Comparison of ENCODE assay signal across 9 cellular contexts in genomic region chr4:144611850-144612249, GRCh38. TPM values are rescaled to one million over a fixed set of nuclear protein-coding genes. Genes with fewer than 3 reads are reported as not detected.
A peak's percentile ranks its signal among the peaks of the same experiment; 100 is the strongest.
DNase-seq lines count a peak whose midpoint lies in the region; ATAC-seq and TF ChIP-seq lines count a peak whose summit lies in the region.
"Had no signal": no experiment of that assay in that cellular context is flagged by ENCODE, and none has a peak within 500 bp of the region (broad histone marks: within the 10 kb centered on the region; RNA-seq: fewer than 3 reads in every experiment).

No MANE protein-coding gene starts in this region.

- no peaks in the 10 kb centered on the region for H3K36me3 ChIP-seq in thyroid gland

- TF ChIP-seq CTCF in thyroid gland (IDR thresholded peaks at IDR 0.05) = no peak
- no peak for TF ChIP-seq CTCF in omental fat pad (IDR thresholded peaks at IDR 0.05)

- intact Hi-C loops in thyroid gland (cut with DNase I) = no loop called here

- peak; percentile 69 for ATAC-seq in GM19023 (IDR thresholded peaks at IDR 0.05; ENCODE audit: unreplicated experiment)
- no peak for ATAC-seq in omental fat pad (ENCODE audit: low FRiP score)
- ATAC-seq: activated CD4-positive, CD25-positive, alpha-beta regulatory T cell treated with anti-CD3 and anti-CD28 coated beads, Interleukin-2, amount 50 U/mL, for 24 hours had no signal

- no peak overlapping the region for H3K27ac ChIP-seq in thyroid gland

- H3K4me1 ChIP-seq in thyroid gland = no peaks in the 10 kb centered on the region

- no peak for TF ChIP-seq POLR2A in thyroid gland (IDR thresholded peaks at IDR 0.05)

- no peaks in the 10 kb centered on the region for H3K9me3 ChIP-seq in thyroid gland

- no peak overlapping the region for H3K4me3 ChIP-seq in thyroid gland (replicated peaks in 1 of 3)

- DNase-seq in AG20443 (ENCODE audit: low spot score) (peak; percentile 9), M059J (ENCODE audit: low read depth) (peak; percentile 12), globus pallidus (ENCODE audit: low spot score) (peak; percentile 64), thyroid gland (no peak), activated gamma-delta T cell (lab: John Stamatoyannopoulos, UW) (no peak), omental fat pad (ENCODE audit: low spot score) (no peak)
- no peak for DNase-seq in activated CD8-positive, alpha-beta memory T cell treated with anti-CD3 and anti-CD28 coated beads, Interleukin-2, amount 50 U/mL, for 4 hours

- no peaks in the 10 kb centered on the region for H3K27me3 ChIP-seq in thyroid gland

RNA-seq across cellular contexts. Expression of gene HHIP, which starts 34.1 kb away (rescaled TPM):
- total RNA-seq in M059J (2014; rRNA removed; shearing (Covaris generic)) = 0.17 and 2.8 TPM in 2 replicates
- total RNA-seq in thyroid gland = under 1 TPM; 0.33 to 0.81 (median 0.47) TPM
- 10 to 100 TPM in 1 of 4 donors, 1 to 10 TPM in 2, under 1 TPM in 1; 0.47 to 12.7 (median 1.9) TPM for total RNA-seq in omental fat pad

Comparison
In these comparisons a context has a peak if more than half of its experiments do, and no peak if none do; other contexts are left out.
1. DNase-seq: peak in AG20443 (single experiment), M059J (single experiment) and globus pallidus (single experiment); none in thyroid gland (0 of 2), activated gamma-delta T cell (single experiment), activated CD8-positive, alpha-beta memory T cell treated with anti-CD3 and anti-CD28 coated beads, Interleukin-2, amount 50 U/mL, for 4 hours (single experiment) and omental fat pad (single experiment).